8 cellular contexts compared by ENCODE assay signal in the genomic region with DNA sequence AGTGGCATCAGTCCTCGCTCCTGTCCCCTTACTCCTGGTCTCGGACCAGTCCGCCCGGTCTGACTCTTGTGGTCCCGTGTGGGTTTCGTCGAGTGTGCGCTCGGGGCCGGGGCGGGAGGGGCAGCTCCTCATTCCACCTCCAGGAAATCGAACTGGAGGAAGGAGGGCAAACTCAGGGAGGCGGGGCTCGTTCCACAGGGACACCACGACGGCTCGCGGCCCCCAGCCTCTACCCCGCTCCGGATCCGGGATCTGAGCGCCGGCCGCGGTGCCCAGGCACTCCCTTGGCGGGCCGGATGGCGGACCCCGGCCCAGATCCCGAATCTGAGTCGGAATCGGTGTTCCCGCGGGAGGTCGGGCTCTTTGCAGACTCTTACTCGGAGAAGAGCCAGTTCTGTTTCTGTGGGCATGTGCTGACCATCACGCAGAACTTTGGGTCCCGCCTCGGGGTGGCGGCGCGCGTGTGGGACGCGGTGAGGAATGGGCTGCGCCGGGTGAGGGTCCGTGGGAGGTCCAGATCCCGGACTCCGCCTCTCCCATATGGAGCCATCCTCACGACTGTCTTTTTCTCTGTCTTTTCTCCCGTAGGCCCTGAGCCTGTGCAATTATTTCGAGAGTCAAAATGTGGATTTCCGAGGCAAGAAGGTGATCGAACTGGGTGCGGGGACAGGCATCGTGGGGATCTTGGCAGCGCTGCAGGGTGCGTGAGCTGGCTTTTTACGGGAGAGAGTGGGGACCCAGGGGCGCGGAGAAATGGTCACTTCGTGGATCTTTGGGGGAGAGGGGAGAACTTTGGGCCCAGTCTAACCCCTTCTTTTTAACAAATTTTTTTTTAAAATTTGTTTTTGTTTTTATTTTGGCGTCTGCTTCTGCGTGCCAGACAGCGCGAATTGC. TPM values are rescaled to one million over a fixed set of nuclear protein-coding genes. Genes with fewer than 3 reads are reported as not detected.
DNase-seq lines count a peak whose midpoint lies in the region; ATAC-seq, FAIRE-seq and TF ChIP-seq lines count a peak whose summit lies in the region.

A gene (plus strand): TSS at position 186 of the 894 bp plus-strand sequence. CDS start 111 bp downstream, at position 297.

- H3K27ac ChIP-seq in caudate nucleus (ENCODE audit: low read depth, low read length) (peak within 1 kb of the TSS; percentile 74), kidney (ENCODE audit: low read depth in 2 of 2, low read length in 2 of 2) (peak within 1 kb of the TSS; percentile 91 to 96)

- H3K4me1 ChIP-seq in kidney (ENCODE audit: control insufficient read depth in 1 of 2, insufficient read depth in 1 of 2, low read depth in 1 of 2, low read length in 2 of 2) = peaks cover 0 to 7% of the 10 kb centered on the region in 2 donors

- TF ChIP-seq CTCF in AG09309 (IDR thresholded peaks at IDR 0.05; ENCODE audit: control insufficient read depth, insufficient read depth, low read depth, low read length, missing control alignments) = no peak
- no peak for TF ChIP-seq CTCF in kidney (IDR thresholded peaks at IDR 0.05; ENCODE audit: borderline replicate concordance, extremely low read depth, insufficient read depth)
- TF ChIP-seq CTCF in GM13977 (IDR thresholded peaks at IDR 0.05; ENCODE audit: extremely low read depth, insufficient read depth, missing control alignments) = no peak

- intact Hi-C loops in kidney (cut with DNase I) = no loop called here

- H3K4me3 ChIP-seq in AG09309 (ENCODE audit: control insufficient read depth, low read depth, low read length) (peak within 1 kb of the TSS; percentile 98), kidney (ENCODE audit: low read length in 2 of 2) (peak within 1 kb of the TSS; percentile 81 to 95)

- H3K9me3 ChIP-seq in kidney (ENCODE audit: control insufficient read depth in 1 of 2, low read length in 2 of 2) = no peaks in the 10 kb centered on the region

- in situ Hi-C loops in GM13977 (cut with MboI; ENCODE audit: low pct_unique_long_range_greater_than_20kb, low sequenced_read_pairs, unreplicated experiment) = no loop called here

- peak; percentile 31 for ATAC-seq in GM18511 (IDR thresholded peaks at IDR 0.05; ENCODE audit: unreplicated experiment)
- ATAC-seq in HG03354 (IDR thresholded peaks at IDR 0.05; ENCODE audit: poor library complexity, severe bottlenecking, unreplicated experiment) = peak; percentile 4

- no peak for DNase-seq in AG09309 (ENCODE audit: low read depth)
- DNase-seq in RPMI7951 (ENCODE audit: low read depth) = peak; percentile 62
- peak in 33 of 61 donors; percentile 33 to 79 (median 56) for DNase-seq in caudate nucleus (lab: John Stamatoyannopoulos, UW)
- peak; percentile 90 for DNase-seq in kidney
- peak; percentile 19 for DNase-seq in stimulated activated CD4-positive, alpha-beta T cell treated with anti-CD3 and anti-CD28 coated beads, Interleukin-1b, Interleukin-23, amount 100 ng/mL, for 48 hours
- no peak for DNase-seq in GM13977 (ENCODE audit: low spot score)

- peaks cover 0 to 4% of the 10 kb centered on the region in 2 donors for H3K36me3 ChIP-seq in kidney (ENCODE audit: control insufficient read depth in 1 of 2, insufficient read depth in 2 of 2, low read length in 2 of 2)

- H3K9ac ChIP-seq in kidney (ENCODE audit: low read length in 2 of 2) = peak within 1 kb of the TSS; percentile 61 to 83

- FAIRE-seq in kidney (lab: Jason Lieb, UNC) = no peak

RNA-seq across cellular contexts. Expression of the gene that starts here (rescaled TPM):
- 5.3 and 6.6 TPM in 2 replicates for total RNA-seq in RPMI7951 (2014; rRNA removed; shearing (Covaris generic))
- 10.4 TPM for total RNA-seq in kidney
- 15.3 TPM for polyA plus RNA-seq in kidney (ENCODE audit: insufficient read depth, low read depth, low replicate concordance)

Comparison
In these comparisons a context has a peak if more than half of its experiments do, and no peak if none do; other contexts are left out.
1. DNase-seq: peak in RPMI7951 (single experiment), caudate nucleus (33 of 61), kidney (single experiment) and stimulated activated CD4-positive, alpha-beta T cell treated with anti-CD3 and anti-CD28 coated beads, Interleukin-1b, Interleukin-23, amount 100 ng/mL, for 48 hours (single experiment); none in AG09309 (single experiment) and GM13977 (single experiment).